ENCODE assay signal across 11 cellular contexts in the genomic region with DNA sequence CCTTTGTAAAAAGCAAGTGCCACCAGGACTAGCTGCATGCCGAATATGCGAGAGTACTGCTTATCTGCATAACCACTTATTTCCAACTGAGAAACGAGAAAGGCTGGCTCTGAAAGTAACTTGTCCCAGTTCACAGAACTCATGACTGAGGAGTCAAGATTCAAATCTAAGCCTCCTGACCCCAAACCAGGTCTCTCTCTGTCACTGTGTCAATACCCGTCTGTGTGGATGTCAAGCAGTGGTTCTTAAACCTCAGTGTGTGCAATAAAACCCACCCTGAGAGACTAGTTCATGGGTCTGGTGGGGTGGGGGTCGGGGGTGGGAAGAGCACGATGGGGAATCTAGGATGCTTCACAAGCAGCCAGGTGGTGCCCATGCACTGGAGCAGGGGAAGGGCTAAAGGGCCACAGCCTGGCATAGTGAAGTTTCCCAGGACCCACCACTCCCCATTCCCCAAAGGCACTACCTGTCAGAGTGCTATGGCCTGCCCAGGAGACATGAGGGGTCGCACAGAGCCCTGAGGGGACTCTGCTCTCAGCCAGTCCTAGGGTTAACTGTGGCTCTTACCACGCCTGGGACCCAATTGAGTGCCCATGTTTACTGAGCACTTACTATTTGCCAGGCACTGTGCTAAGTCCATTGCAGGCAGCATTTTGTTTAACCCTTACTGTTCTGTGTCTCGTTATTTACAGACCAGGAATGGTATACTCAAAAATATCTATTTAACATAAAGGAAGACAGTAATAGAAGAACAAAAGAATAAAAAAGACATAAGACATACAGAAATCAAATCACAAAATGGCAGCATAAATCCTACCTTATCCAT. TPM values are rescaled to one million over a fixed set of nuclear protein-coding genes. Genes with fewer than 3 reads are reported as not detected.
DNase-seq lines count a peak whose midpoint lies in the region; TF ChIP-seq lines count a peak whose summit lies in the region.
"Had no signal": no experiment of that assay in that cellular context is flagged by ENCODE, and none has a peak within 500 bp of the region (broad histone marks: within the 10 kb centered on the region; RNA-seq: fewer than 3 reads in every experiment).

No MANE protein-coding gene starts in this region.

- TF ChIP-seq POLR2A in esophagus squamous epithelium (IDR thresholded peaks at IDR 0.05) (no peak), stomach (IDR thresholded peaks at IDR 0.05) (no peak)

- no peak overlapping the region for H3K4me3 Mint-ChIP-seq in T-helper 1 cell treated with Interleukin-12 subunit alpha and Interleukin-12 subunit beta and Interleukin-4 antibody, amounts not matched to agents 30 μg/mL and 1 μg/mL, for 36 hours
- H3K4me3 Mint-ChIP-seq in CD14-positive monocyte, result no peak overlapping the region

- 76% methylated on average over 6 to 9 of the region's 9 CpGs for WGBS in esophagus squamous epithelium, 2 donors
- WGBS in stomach, 5 donors, result 43 to 57% (median 50%) methylated on average over 8 to 9 of the region's 9 CpGs

- TF ChIP-seq EP300 in stomach (IDR thresholded peaks at IDR 0.05), result no peak

- H3K9me3 ChIP-seq in esophagus squamous epithelium (no peaks in the 10 kb centered on the region), stomach (no peaks in the 10 kb centered on the region)

- peak overlapping the region; percentile 74 for H3K27ac Mint-ChIP-seq in T-helper 1 cell treated with Interleukin-12 subunit alpha and Interleukin-12 subunit beta and Interleukin-4 antibody, amounts not matched to agents 30 μg/mL and 1 μg/mL, for 36 hours
- peak overlapping the region in 2 of 7 donors; percentile 44 to 74 for H3K27ac Mint-ChIP-seq in CD14-positive monocyte

- H3K4me3 ChIP-seq in esophagus squamous epithelium (no peak overlapping the region), stomach (no peak overlapping the region)
- H3K4me3 ChIP-seq: cardiac muscle cell had no signal

- H3K4me1 ChIP-seq in esophagus squamous epithelium (peaks cover 82 to 100% (median 95%) of the 10 kb centered on the region in 3 donors), stomach (peaks cover 91 to 100% (median 100%) of the 10 kb centered on the region in 4 donors)

- no peaks in the 10 kb centered on the region for H3K27me3 Mint-ChIP-seq in T-helper 1 cell treated with Interleukin-12 subunit alpha and Interleukin-12 subunit beta and Interleukin-4 antibody, amounts not matched to agents 30 μg/mL and 1 μg/mL, for 36 hours (ENCODE audit: low read depth)
- H3K27me3 Mint-ChIP-seq in CD14-positive monocyte (ENCODE audit: low read depth in 3 of 3), result no peaks in the 10 kb centered on the region

- no peaks in the 10 kb centered on the region for H3K27me3 ChIP-seq in esophagus squamous epithelium
- no peaks in the 10 kb centered on the region for H3K27me3 ChIP-seq in stomach
- H3K27me3 ChIP-seq: cardiac muscle cell had no signal

- peaks cover 5% of the 10 kb centered on the region for H3K36me3 Mint-ChIP-seq in T-helper 1 cell treated with Interleukin-12 subunit alpha and Interleukin-12 subunit beta and Interleukin-4 antibody, amounts not matched to agents 30 μg/mL and 1 μg/mL, for 36 hours (ENCODE audit: low read depth)
- peaks cover 7 to 15% of the 10 kb centered on the region in 2 donors for H3K36me3 Mint-ChIP-seq in CD14-positive monocyte

- peaks cover 87% of the 10 kb centered on the region for H3K4me1 Mint-ChIP-seq in T-helper 1 cell treated with Interleukin-12 subunit alpha and Interleukin-12 subunit beta and Interleukin-4 antibody, amounts not matched to agents 30 μg/mL and 1 μg/mL, for 36 hours (ENCODE audit: low read depth)
- peaks cover 99% of the 10 kb centered on the region for H3K4me1 Mint-ChIP-seq in CD14-positive monocyte

- intact Hi-C loops in esophagus squamous epithelium (cut with DNase I), result no loop called here
- intact Hi-C loops in stomach (cut with DNase I; ENCODE audit: low total_unique reads), result no loop called here
- intact Hi-C loops in CD14-positive monocyte (cut with micrococcal nuclease), result no loop called here

- H3K36me3 ChIP-seq in esophagus squamous epithelium (no peaks in the 10 kb centered on the region), stomach (peaks cover 0 to 5% (median 0%) of the 10 kb centered on the region in 4 donors)
- H3K36me3 ChIP-seq: cardiac muscle cell had no signal

- DNase-seq in activated CD8-positive, alpha-beta memory T cell treated with anti-CD3 and anti-CD28 coated beads for 24 hours, result peak; percentile 52
- no peak for DNase-seq in activated CD8-positive, alpha-beta memory T cell treated with anti-CD3 and anti-CD28 coated beads, Interleukin-2, amount 50 U/mL, for 48 hours
- DNase-seq in esophagus squamous epithelium (lab: John Stamatoyannopoulos, UW), result no peak
- no peak for DNase-seq in stomach
- DNase-seq in CD14-positive monocyte (ENCODE audit: low spot score), result no peak
- DNase-seq in NCI-H2171 treated with DMSO at 0.1 percent for 48 hours (lab: John Stamatoyannopoulos, UW), result no peak
- DNase-seq in GM19238 (ENCODE audit: insufficient read length, low spot score), result no peak
- DNase-seq: activated CD4-positive, CD25-positive, alpha-beta regulatory T cell treated with anti-CD3 and anti-CD28 coated beads, Interleukin-2, amount 50 U/mL, for 72 hours; hippocampal formation had no signal

- no peaks in the 10 kb centered on the region for H3K9me3 Mint-ChIP-seq in T-helper 1 cell treated with Interleukin-12 subunit alpha and Interleukin-12 subunit beta and Interleukin-4 antibody, amounts not matched to agents 30 μg/mL and 1 μg/mL, for 36 hours
- no peaks in the 10 kb centered on the region for H3K9me3 Mint-ChIP-seq in CD14-positive monocyte

- peak overlapping the region; percentile 85 to 100 (median 94) for H3K27ac ChIP-seq in esophagus squamous epithelium
- peak overlapping the region in 4 of 5 donors; percentile 83 to 100 (median 96) for H3K27ac ChIP-seq in stomach
- H3K27ac ChIP-seq: cardiac muscle cell had no signal

- TF ChIP-seq CTCF in esophagus squamous epithelium (IDR thresholded peaks at IDR 0.05), result no peak
- TF ChIP-seq CTCF in stomach (IDR thresholded peaks at IDR 0.05), result no peak
- TF ChIP-seq CTCF in CD14-positive monocyte (IDR thresholded peaks at IDR 0.05), result no peak

RNA-seq across cellular contexts. Expression of a gene that starts 33.4 kb away (rescaled TPM):
- total RNA-seq in esophagus squamous epithelium (10 to 100 TPM in 1 of 4 donors, 1 to 10 TPM in 3; 4.2 to 13.9 (median 7.2) TPM), stomach (10 to 100 TPM; 17.9 to 42.3 (median 19.3) TPM)
- polyA plus RNA-seq in stomach (10 to 100 TPM; 13.9 to 17.1 (median 15.6) TPM), CD14-positive monocyte (1 to 10 TPM; 4.4 to 6.4 TPM)
